In genomic region chr9:32291370-32291769, GRCh38 we compare ENCODE assay signal across 14 cellular contexts.
A peak's percentile ranks its signal among the peaks of the same experiment; 100 is the strongest.
DNase-seq lines count a peak whose midpoint lies in the region; ATAC-seq and TF ChIP-seq lines count a peak whose summit lies in the region.
"Had no signal": no experiment of that assay in that cellular context is flagged by ENCODE, and none has a peak within 500 bp of the region (broad histone marks: within the 10 kb centered on the region; RNA-seq: fewer than 3 reads in every experiment).

No MANE protein-coding gene starts in this region.

- WGBS in spleen, 5 donors, result 78 to 93% (median 83%) methylated on average over 3 of the region's 3 CpGs
- 80% methylated on average over 3 of the region's 3 CpGs for WGBS in sigmoid colon, 2 donors

- CTCF ChIA-PET in PC-3 (lab: Charles Lee), result no interaction called here

- no peaks in the 10 kb centered on the region for H3K9me2 ChIP-seq in PC-3 (replicated peaks; ENCODE audit: low read length)

- H3K79me2 ChIP-seq in PC-3 (ENCODE audit: low read length), result no peaks in the 10 kb centered on the region

- ATAC-seq in PC-3, result no peak
- ATAC-seq in GM18498 (IDR thresholded peaks at IDR 0.05; ENCODE audit: unreplicated experiment), result no peak
- ATAC-seq: CD8-positive, alpha-beta T cell had no signal

- H3K36me3 ChIP-seq in PC-3 (ENCODE audit: low read depth, low read length) (no peaks in the 10 kb centered on the region), spleen (no peaks in the 10 kb centered on the region), sigmoid colon (no peaks in the 10 kb centered on the region)
- H3K36me3 ChIP-seq: BLaER1 treated with 17β-estradiol and CSF1 and Interleukin-3, amounts not matched to agents 10 nM and 100 nM; HAP-1 had no signal

- TF ChIP-seq POLR2A in spleen (IDR thresholded peaks at IDR 0.05) (no peak), sigmoid colon (IDR thresholded peaks at IDR 0.05) (no peak)

- H3K27ac ChIP-seq in PC-3 (ENCODE audit: low read length) (no peak overlapping the region), spleen (no peak overlapping the region), sigmoid colon (no peak overlapping the region)
- H3K27ac ChIP-seq: BLaER1 treated with 17β-estradiol and CSF1 and Interleukin-3, amounts not matched to agents 10 nM and 100 nM; GM23248 had no signal

- intact Hi-C loops in PC-3 (cut with micrococcal nuclease), result no loop called here
- intact Hi-C loops in spleen (cut with DNase I; ENCODE audit: low total_unique reads), result no loop called here
- intact Hi-C loops in sigmoid colon (cut with DNase I), result no loop called here

- H3K9me3 ChIP-seq in PC-3 (ENCODE audit: low read length) (no peaks in the 10 kb centered on the region), spleen (peaks cover 0 to 7% (median 0%) of the 10 kb centered on the region in 8 donors), sigmoid colon (no peaks in the 10 kb centered on the region)
- H3K9me3 ChIP-seq: BLaER1 treated with 17β-estradiol and CSF1 and Interleukin-3, amounts not matched to agents 10 nM and 100 nM; HAP-1 had no signal

- TF ChIP-seq EP300 in sigmoid colon (IDR thresholded peaks at IDR 0.05), result no peak

- BruUV-seq in PC-3 (replicated peaks; lab: Mats Ljungman, UMichigan), result no TSS peak

- H3F3A ChIP-seq in PC-3 (ENCODE audit: low read length, unreplicated experiment), result no peaks in the 10 kb centered on the region

- H3K27me3 ChIP-seq in PC-3 (ENCODE audit: low read length), result peaks cover 14% of the 10 kb centered on the region; the same call in 1 of the 2 replicates
- peaks cover 0 to 5% (median 0%) of the 10 kb centered on the region in 7 donors for H3K27me3 ChIP-seq in spleen (replicated peaks in 1 of 7)
- no peaks in the 10 kb centered on the region for H3K27me3 ChIP-seq in sigmoid colon
- H3K27me3 ChIP-seq: BLaER1 treated with 17β-estradiol and CSF1 and Interleukin-3, amounts not matched to agents 10 nM and 100 nM had no signal

- peak; percentile 11 for DNase-seq in ELF-1 (ENCODE audit: low read depth, low spot score)
- peak; percentile 13 for DNase-seq in PC-3
- DNase-seq in islet precursor cell, result peak; percentile 53
- DNase-seq in spleen, result peak; percentile 23
- no peak for DNase-seq in sigmoid colon
- DNase-seq in SKM-1 treated with dmso at 0.1 percent for 144 hours (lab: John Stamatoyannopoulos, UW; ENCODE audit: unreplicated experiment), result no peak
- DNase-seq: Calu3; CD8-positive, alpha-beta T cell; DMS79 treated with DMSO at 0.1 percent for 48 hours; EL; GM23248 had no signal

- H3K4me1 ChIP-seq in PC-3 (ENCODE audit: insufficient read depth, low read length) (no peaks in the 10 kb centered on the region), spleen (no peaks in the 10 kb centered on the region), sigmoid colon (peaks cover 0 to 56% (median 43%) of the 10 kb centered on the region in 4 donors)
- H3K4me1 ChIP-seq: HAP-1 had no signal

- POLR2A ChIA-PET in PC-3 (lab: Charles Lee; ENCODE audit: unreplicated experiment), result no interaction called here

- H2AFZ ChIP-seq in PC-3 (ENCODE audit: low read length), result no peak overlapping the region
- H2AFZ ChIP-seq: GM23248 had no signal

- TF ChIP-seq CTCF in PC-3 (conservative IDR thresholded peaks at IDR 0.05; ENCODE audit: low read depth, low read length) (no peak), spleen (IDR thresholded peaks at IDR 0.05 in 8 of 11, conservative IDR thresholded peaks at IDR 0.05 in 3 of 11) (no peak), sigmoid colon (IDR thresholded peaks at IDR 0.05) (no peak)

- H3K4me3 ChIP-seq in PC-3 (ENCODE audit: low read length), result no peak overlapping the region
- H3K4me3 ChIP-seq in spleen, result no peak overlapping the region
- H3K4me3 ChIP-seq in sigmoid colon, result no peak overlapping the region
- H3K4me3 ChIP-seq: BLaER1 treated with 17β-estradiol and CSF1 and Interleukin-3, amounts not matched to agents 10 nM and 100 nM; GM23248; HAP-1 had no signal

- H3K4me2 ChIP-seq in PC-3 (ENCODE audit: low read length), result no peak overlapping the region

- no peaks in the 10 kb centered on the region for H4K20me1 ChIP-seq in PC-3 (ENCODE audit: low read length)
- H4K20me1 ChIP-seq: BLaER1 treated with 17β-estradiol and CSF1 and Interleukin-3, amounts not matched to agents 10 nM and 100 nM had no signal

- no peak overlapping the region for H3K9ac ChIP-seq in PC-3 (ENCODE audit: low read length)
- H3K9ac ChIP-seq: BLaER1 treated with 17β-estradiol and CSF1 and Interleukin-3, amounts not matched to agents 10 nM and 100 nM; GM23248 had no signal

Comparison
In these comparisons a context has a peak if more than half of its experiments do, and no peak if none do; other contexts are left out.
1. DNase-seq: peak in ELF-1 (single experiment), PC-3 (single experiment), islet precursor cell (single experiment) and spleen (single experiment); none in sigmoid colon (single experiment) and SKM-1 treated with dmso at 0.1 percent for 144 hours (single experiment).